ENCODE assay signal across 18 cellular contexts in genomic region chr3:144437989-144438388, GRCh38.
DNase-seq lines count a peak whose midpoint lies in the region; ATAC-seq, FAIRE-seq and TF ChIP-seq lines count a peak whose summit lies in the region.
"Had no signal": no experiment of that assay in that cellular context is flagged by ENCODE, and none has a peak within 500 bp of the region (broad histone marks: within the 10 kb centered on the region; RNA-seq: fewer than 3 reads in every experiment).

No MANE protein-coding gene starts in this region.

- no peaks in the 10 kb centered on the region for H4K20me1 ChIP-seq in astrocyte (ENCODE audit: insufficient read depth, low read length)

- no peak overlapping the region for H3K4me2 ChIP-seq in astrocyte (ENCODE audit: low read length)

- no peak for TF ChIP-seq CTCF in astrocyte (IDR thresholded peaks at IDR 0.05; ENCODE audit: insufficient read depth, low read depth, low read length)

- no peak overlapping the region for H3K27ac ChIP-seq in astrocyte (ENCODE audit: low read depth, low read length)

- no peak overlapping the region for H2AFZ ChIP-seq in astrocyte (ENCODE audit: low read depth, low read length)

- no peaks in the 10 kb centered on the region for H3K4me1 Mint-ChIP-seq in astrocyte (ENCODE audit: low read depth, unreplicated experiment)
- H3K4me1 Mint-ChIP-seq: stimulated activated effector memory CD8-positive, alpha-beta T cell treated with anti-CD3 and anti-CD28 coated beads, Interleukin-12 subunit alpha, Interleukin-12 subunit beta, amount 100 ng/mL, for 72 hours; T-cell had no signal

- H3K9me3 Mint-ChIP-seq in astrocyte (ENCODE audit: unreplicated experiment), result no peaks in the 10 kb centered on the region

- H3K36me3 Mint-ChIP-seq in astrocyte (ENCODE audit: low read depth, unreplicated experiment), result no peaks in the 10 kb centered on the region
- H3K36me3 Mint-ChIP-seq: stimulated activated effector memory CD8-positive, alpha-beta T cell treated with anti-CD3 and anti-CD28 coated beads, Interleukin-12 subunit alpha, Interleukin-12 subunit beta, amount 100 ng/mL, for 72 hours; T-cell had no signal

- H3K9me3 ChIP-seq in astrocyte (ENCODE audit: insufficient read depth, low read depth, low read length), result no peaks in the 10 kb centered on the region

- H3K27ac Mint-ChIP-seq in astrocyte (ENCODE audit: unreplicated experiment), result peak overlapping the region; percentile 4
- H3K27ac Mint-ChIP-seq: stimulated activated effector memory CD8-positive, alpha-beta T cell treated with anti-CD3 and anti-CD28 coated beads, Interleukin-12 subunit alpha, Interleukin-12 subunit beta, amount 100 ng/mL, for 72 hours; T-cell had no signal

- peak; percentile 45 for ATAC-seq in GM18498 (IDR thresholded peaks at IDR 0.05; ENCODE audit: unreplicated experiment)
- peak; percentile 38 for ATAC-seq in GM21423 (IDR thresholded peaks at IDR 0.05; ENCODE audit: unreplicated experiment)
- ATAC-seq in HG02973 (IDR thresholded peaks at IDR 0.05; ENCODE audit: unreplicated experiment), result peak; percentile 59
- ATAC-seq: stimulated activated effector memory CD8-positive, alpha-beta T cell treated with anti-CD3 and anti-CD28 coated beads, Interleukin-12 subunit alpha, Interleukin-12 subunit beta, amount 100 ng/mL, for 72 hours had no signal

- no peak overlapping the region for H3K4me3 ChIP-seq in astrocyte (ENCODE audit: insufficient read depth, low read depth, low read length)

- H3K27me3 ChIP-seq in astrocyte (ENCODE audit: insufficient read depth, low read length), result no peaks in the 10 kb centered on the region

- DNase-seq in astrocyte (ENCODE audit: low read depth), result no peak
- no peak for DNase-seq in superior temporal gyrus (ENCODE audit: extremely low spot score)
- DNase-seq in NCI-H526 (lab: John Stamatoyannopoulos, UW), result no peak
- DNase-seq in DMS153 treated with DMSO at 0.1 percent for 48 hours (lab: John Stamatoyannopoulos, UW; ENCODE audit: unreplicated experiment), result no peak
- no peak for DNase-seq in NCI-H510A (lab: John Stamatoyannopoulos, UW)
- DNase-seq: activated CD4-positive, alpha-beta T cell treated with anti-CD3 and anti-CD28 coated beads for 4 hours; activated T-cell treated with anti-CD3 and anti-CD28 coated beads, Interleukin-2, amount 50 U/mL, for 48 hours; effector CD4-positive, alpha-beta T cell; Karpas-422; NCI-H2081 treated with DMSO at 0.1 percent for 48 hours; stimulated activated CD4-positive, alpha-beta T cell treated with anti-CD3 and anti-CD28 coated beads, Interleukin-2, amount 100 ng/mL, for 48 hours; T-cell had no signal

- H3K79me2 ChIP-seq in astrocyte (ENCODE audit: insufficient read depth, low read length), result no peaks in the 10 kb centered on the region

- H3K9ac ChIP-seq in astrocyte (ENCODE audit: low read length), result no peak overlapping the region

- H3K4me1 ChIP-seq in astrocyte (ENCODE audit: insufficient read depth, low read length), result no peaks in the 10 kb centered on the region

- H3K27me3 Mint-ChIP-seq in astrocyte (ENCODE audit: low read depth, unreplicated experiment), result no peaks in the 10 kb centered on the region
- H3K27me3 Mint-ChIP-seq: T-cell had no signal

- H3K36me3 ChIP-seq in astrocyte (ENCODE audit: insufficient read depth, low read length), result no peaks in the 10 kb centered on the region

- FAIRE-seq in astrocyte (lab: Jason Lieb, UNC), result no peak
- FAIRE-seq: D721Med, keratinocyte had no signal

- no peak overlapping the region for H3K4me3 Mint-ChIP-seq in astrocyte (ENCODE audit: unreplicated experiment)
- H3K4me3 Mint-ChIP-seq: stimulated activated effector memory CD8-positive, alpha-beta T cell treated with anti-CD3 and anti-CD28 coated beads, Interleukin-12 subunit alpha, Interleukin-12 subunit beta, amount 100 ng/mL, for 72 hours; T-cell had no signal
